ENCODE assay signal across 8 cellular contexts in the genomic region with DNA sequence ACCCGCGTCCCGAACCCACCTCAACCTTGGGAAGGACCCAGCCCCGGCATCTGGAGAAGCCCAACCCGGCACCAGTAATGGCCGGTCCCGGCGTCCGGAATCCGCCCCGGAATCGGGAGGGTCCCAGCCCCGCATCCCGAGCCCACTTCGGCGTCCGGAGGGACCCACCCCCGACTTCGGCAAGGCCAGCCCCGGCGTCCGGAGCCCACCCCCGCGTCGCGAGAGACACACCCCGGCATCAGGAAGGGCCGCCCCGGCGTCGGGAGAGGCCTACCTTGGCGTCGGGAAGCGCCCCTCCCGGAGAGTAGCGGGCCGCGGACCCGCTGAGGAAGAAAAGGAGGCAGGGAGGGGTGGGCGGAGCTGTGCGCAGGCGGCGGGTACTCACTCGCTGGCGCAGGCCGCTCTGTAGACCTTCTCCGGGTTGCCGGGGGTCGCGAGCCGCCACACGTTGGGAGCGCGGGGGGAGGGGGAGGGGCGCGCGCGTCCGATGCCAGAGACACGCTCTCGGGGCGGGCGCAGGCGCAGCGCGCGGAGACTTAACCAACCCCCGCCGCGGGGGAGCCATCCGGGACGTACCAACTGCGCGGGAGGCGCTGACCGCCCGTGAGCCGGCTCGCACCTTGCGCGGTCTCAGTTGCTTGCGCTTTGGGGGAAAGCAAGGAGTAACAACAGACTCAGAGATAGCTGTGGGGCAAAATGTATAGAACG. TPM values are rescaled to one million over a fixed set of nuclear protein-coding genes. Genes with fewer than 3 reads are reported as not detected.
DNase-seq lines count a peak whose midpoint lies in the region; ATAC-seq and TF ChIP-seq lines count a peak whose summit lies in the region.

A gene (minus strand): TSS at position 515 of the 708 bp plus-strand sequence. CDS start 24,164 bp downstream, outside the sequence.

- H3K36me3 ChIP-seq in left ventricle myocardium inferior (no peaks in the 10 kb centered on the region), upper lobe of right lung (no peaks in the 10 kb centered on the region)

- peak; percentile 95 for DNase-seq in GM13976 (ENCODE audit: low spot score)
- peak; percentile 80 for DNase-seq in NCI-H1694 (lab: John Stamatoyannopoulos, UW)
- DNase-seq in T-helper 17 cell: peak; percentile 86 to 90 (median 88)
- peak; percentile 35 to 92 (median 81) for DNase-seq in amygdala (lab: John Stamatoyannopoulos, UW)
- peak; percentile 92 for DNase-seq in left ventricle myocardium inferior
- peak; percentile 91 for DNase-seq in progenitor cell of endocrine pancreas (ENCODE audit: low spot score, unreplicated experiment)
- peak; percentile 96 for DNase-seq in upper lobe of right lung

- H3K9me3 ChIP-seq in T-helper 17 cell (ENCODE audit: control insufficient read depth, low read length, poor library complexity, severe bottlenecking) (no peaks in the 10 kb centered on the region), left ventricle myocardium inferior (replicated peaks) (no peaks in the 10 kb centered on the region), upper lobe of right lung (no peaks in the 10 kb centered on the region)

- no peak for TF ChIP-seq CTCF in GM13976 (IDR thresholded peaks at IDR 0.05; ENCODE audit: borderline replicate concordance, control extremely low read depth, extremely low read depth, insufficient read depth, missing control alignments)
- TF ChIP-seq CTCF in left ventricle myocardium inferior (IDR thresholded peaks at IDR 0.05; ENCODE audit: borderline replicate concordance): no peak
- no peak for TF ChIP-seq CTCF in progenitor cell of endocrine pancreas (IDR thresholded peaks at IDR 0.05; ENCODE audit: unreplicated experiment)
- TF ChIP-seq CTCF in upper lobe of right lung (IDR thresholded peaks at IDR 0.05): no peak

- H3K27ac ChIP-seq in left ventricle myocardium inferior (replicated peaks) (peak within 1 kb of the TSS; percentile 99), upper lobe of right lung (peak within 1 kb of the TSS; percentile 93)

- H3K4me1 Mint-ChIP-seq in T-helper 17 cell: peaks cover 14% of the 10 kb centered on the region
- H3K4me1 Mint-ChIP-seq in progenitor cell of endocrine pancreas (ENCODE audit: low read depth): peaks cover 12% of the 10 kb centered on the region

- intact Hi-C loops in left ventricle myocardium inferior (cut with micrococcal nuclease) (no loop called here), upper lobe of right lung (cut with DNase I) (no loop called here)

- no peaks in the 10 kb centered on the region for H3K27me3 Mint-ChIP-seq in T-helper 17 cell
- no peaks in the 10 kb centered on the region for H3K27me3 Mint-ChIP-seq in progenitor cell of endocrine pancreas

- peak within 1 kb of the TSS; percentile 96 for H3K4me3 Mint-ChIP-seq in T-helper 17 cell
- H3K4me3 Mint-ChIP-seq in progenitor cell of endocrine pancreas (ENCODE audit: low read depth): peak within 1 kb of the TSS; percentile 94

- peak within 1 kb of the TSS; percentile 98 for H3K4me3 ChIP-seq in left ventricle myocardium inferior
- peak within 1 kb of the TSS; percentile 81 for H3K4me3 ChIP-seq in upper lobe of right lung

- no peaks in the 10 kb centered on the region for H3K36me3 Mint-ChIP-seq in T-helper 17 cell (ENCODE audit: low read depth)
- no peaks in the 10 kb centered on the region for H3K36me3 Mint-ChIP-seq in progenitor cell of endocrine pancreas (ENCODE audit: insufficient read depth)

- no peaks in the 10 kb centered on the region for H3K9me3 Mint-ChIP-seq in progenitor cell of endocrine pancreas (ENCODE audit: low read depth)

- ATAC-seq in HG02870 (IDR thresholded peaks at IDR 0.05; ENCODE audit: unreplicated experiment) (peak; percentile 63), T-helper 17 cell (peak; percentile 89), upper lobe of right lung (peak; percentile 97)

- peak within 1 kb of the TSS; percentile 91 for H3K27ac Mint-ChIP-seq in T-helper 17 cell
- H3K27ac Mint-ChIP-seq in progenitor cell of endocrine pancreas: peak within 1 kb of the TSS; percentile 98

- H3K4me1 ChIP-seq in left ventricle myocardium inferior (peaks cover 51% of the 10 kb centered on the region), upper lobe of right lung (peaks cover 22% of the 10 kb centered on the region)

- H3K27me3 ChIP-seq in left ventricle myocardium inferior (ENCODE audit: low read depth) (no peaks in the 10 kb centered on the region), upper lobe of right lung (no peaks in the 10 kb centered on the region)

- in situ Hi-C loops in GM13976 (cut with MboI; ENCODE audit: low sequenced_read_pairs, unreplicated experiment): no loop called here

RNA-seq across cellular contexts. Expression of the gene that starts here (rescaled TPM):
- total RNA-seq in T-helper 17 cell: 10 to 100 TPM; 57.6 to 65.3 TPM
- 30.7 TPM for total RNA-seq in left ventricle myocardium inferior
- 47.4 and 47.6 TPM in 2 replicates for total RNA-seq in progenitor cell of endocrine pancreas
- 35.4 TPM for total RNA-seq in upper lobe of right lung

Comparison
In these comparisons a context has a peak if more than half of its experiments do, and no peak if none do; other contexts are left out.
1. Peak in every context shown above with its lines: DNase-seq, ATAC-seq, H3K4me3 ChIP-seq and H3K27ac ChIP-seq.